ENCODE assay signal across 6 cellular contexts in genomic region chr2:24394998-24395397, GRCh38.
"Had no signal": no experiment of that assay in that cellular context is flagged by ENCODE, and none has a peak within 500 bp of the region (broad histone marks: within the 10 kb centered on the region; RNA-seq: fewer than 3 reads in every experiment).

No MANE protein-coding gene starts in this region.

- DNase-seq: IMR-90, KBM-7 had no signal

- H3K36me3 Mint-ChIP-seq: IgD-negative memory B cell had no signal

- H3K27ac Mint-ChIP-seq: IgD-negative memory B cell had no signal

- H3K27me3 Mint-ChIP-seq: IgD-negative memory B cell had no signal

- H3K9me3 Mint-ChIP-seq: IgD-negative memory B cell had no signal

- ATAC-seq: HepG2 had no signal

- H3K27ac ChIP-seq: HL-60 had no signal

- H3K4me3 Mint-ChIP-seq: IgD-negative memory B cell had no signal

- FAIRE-seq: HepG2, HTR-8/SVneo had no signal
